Comparison of ENCODE assay signal across 2 cellular contexts in genomic region chr6:38984723-38985122, GRCh38.
TF ChIP-seq lines count a peak whose summit lies in the region.

No MANE protein-coding gene starts in this region.

TF ChIP-seq in GM23338, 12 proteins besides CTCF, POLR2A, EP300 and RAD21 (continued from another document):
- TF ChIP-seq, protein P1, sequence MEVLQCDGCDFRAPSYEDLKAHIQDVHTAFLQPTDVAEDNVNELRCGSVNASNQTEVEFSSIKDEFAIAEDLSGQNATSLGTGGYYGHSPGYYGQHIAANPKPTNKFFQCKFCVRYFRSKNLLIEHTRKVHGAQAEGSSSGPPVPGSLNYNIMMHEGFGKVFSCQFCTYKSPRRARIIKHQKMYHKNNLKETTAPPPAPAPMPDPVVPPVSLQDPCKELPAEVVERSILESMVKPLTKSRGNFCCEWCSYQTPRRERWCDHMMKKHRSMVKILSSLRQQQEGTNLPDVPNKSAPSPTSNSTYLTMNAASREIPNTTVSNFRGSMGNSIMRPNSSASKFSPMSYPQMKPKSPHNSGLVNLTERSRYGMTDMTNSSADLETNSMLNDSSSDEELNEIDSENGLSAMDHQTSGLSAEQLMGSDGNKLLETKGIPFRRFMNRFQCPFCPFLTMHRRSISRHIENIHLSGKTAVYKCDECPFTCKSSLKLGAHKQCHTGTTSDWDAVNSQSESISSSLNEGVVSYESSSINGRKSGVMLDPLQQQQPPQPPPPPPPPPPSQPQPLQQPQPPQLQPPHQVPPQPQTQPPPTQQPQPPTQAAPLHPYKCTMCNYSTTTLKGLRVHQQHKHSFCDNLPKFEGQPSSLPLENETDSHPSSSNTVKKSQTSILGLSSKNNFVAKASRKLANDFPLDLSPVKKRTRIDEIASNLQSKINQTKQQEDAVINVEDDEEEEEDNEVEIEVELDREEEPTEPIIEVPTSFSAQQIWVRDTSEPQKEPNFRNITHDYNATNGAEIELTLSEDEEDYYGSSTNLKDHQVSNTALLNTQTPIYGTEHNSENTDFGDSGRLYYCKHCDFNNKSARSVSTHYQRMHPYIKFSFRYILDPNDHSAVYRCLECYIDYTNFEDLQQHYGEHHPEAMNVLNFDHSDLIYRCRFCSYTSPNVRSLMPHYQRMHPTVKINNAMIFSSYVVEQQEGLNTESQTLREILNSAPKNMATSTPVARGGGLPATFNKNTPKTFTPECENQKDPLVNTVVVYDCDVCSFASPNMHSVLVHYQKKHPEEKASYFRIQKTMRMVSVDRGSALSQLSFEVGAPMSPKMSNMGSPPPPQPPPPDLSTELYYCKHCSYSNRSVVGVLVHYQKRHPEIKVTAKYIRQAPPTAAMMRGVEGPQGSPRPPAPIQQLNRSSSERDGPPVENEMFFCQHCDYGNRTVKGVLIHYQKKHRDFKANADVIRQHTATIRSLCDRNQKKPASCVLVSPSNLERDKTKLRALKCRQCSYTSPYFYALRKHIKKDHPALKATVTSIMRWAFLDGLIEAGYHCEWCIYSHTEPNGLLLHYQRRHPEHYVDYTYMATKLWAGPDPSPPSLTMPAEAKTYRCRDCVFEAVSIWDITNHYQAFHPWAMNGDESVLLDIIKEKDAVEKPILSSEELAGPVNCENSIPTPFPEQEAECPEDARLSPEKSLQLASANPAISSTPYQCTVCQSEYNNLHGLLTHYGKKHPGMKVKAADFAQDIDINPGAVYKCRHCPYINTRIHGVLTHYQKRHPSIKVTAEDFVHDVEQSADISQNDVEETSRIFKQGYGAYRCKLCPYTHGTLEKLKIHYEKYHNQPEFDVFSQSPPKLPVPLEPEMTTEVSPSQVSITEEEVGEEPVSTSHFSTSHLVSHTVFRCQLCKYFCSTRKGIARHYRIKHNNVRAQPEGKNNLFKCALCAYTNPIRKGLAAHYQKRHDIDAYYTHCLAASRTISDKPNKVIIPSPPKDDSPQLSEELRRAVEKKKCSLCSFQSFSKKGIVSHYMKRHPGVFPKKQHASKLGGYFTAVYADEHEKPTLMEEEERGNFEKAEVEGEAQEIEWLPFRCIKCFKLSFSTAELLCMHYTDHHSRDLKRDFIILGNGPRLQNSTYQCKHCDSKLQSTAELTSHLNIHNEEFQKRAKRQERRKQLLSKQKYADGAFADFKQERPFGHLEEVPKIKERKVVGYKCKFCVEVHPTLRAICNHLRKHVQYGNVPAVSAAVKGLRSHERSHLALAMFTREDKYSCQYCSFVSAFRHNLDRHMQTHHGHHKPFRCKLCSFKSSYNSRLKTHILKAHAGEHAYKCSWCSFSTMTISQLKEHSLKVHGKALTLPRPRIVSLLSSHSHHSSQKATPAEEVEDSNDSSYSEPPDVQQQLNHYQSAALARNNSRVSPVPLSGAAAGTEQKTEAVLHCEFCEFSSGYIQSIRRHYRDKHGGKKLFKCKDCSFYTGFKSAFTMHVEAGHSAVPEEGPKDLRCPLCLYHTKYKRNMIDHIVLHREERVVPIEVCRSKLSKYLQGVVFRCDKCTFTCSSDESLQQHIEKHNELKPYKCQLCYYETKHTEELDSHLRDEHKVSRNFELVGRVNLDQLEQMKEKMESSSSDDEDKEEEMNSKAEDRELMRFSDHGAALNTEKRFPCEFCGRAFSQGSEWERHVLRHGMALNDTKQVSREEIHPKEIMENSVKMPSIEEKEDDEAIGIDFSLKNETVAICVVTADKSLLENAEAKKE (CRISPR knock-in tag; IDR thresholded peaks at IDR 0.05): no peak
- TF ChIP-seq REST (IDR thresholded peaks at IDR 0.05; ENCODE audit: unreplicated experiment) (no peak), ETS1 (IDR thresholded peaks at IDR 0.05) (no peak), ZNF331 (CRISPR knock-in tag; IDR thresholded peaks at IDR 0.05; ENCODE audit: low read depth) (no peak), POLR2AphosphoS5 (IDR thresholded peaks at IDR 0.05; ENCODE audit: low read depth) (no peak), NANOG (IDR thresholded peaks at IDR 0.05; ENCODE audit: borderline replicate concordance) (no peak), ZNF114 (CRISPR knock-in tag; IDR thresholded peaks at IDR 0.05) (no peak), EZH2phosphoT487 (IDR thresholded peaks at IDR 0.05; ENCODE audit: unreplicated experiment) (no peak), EZH2 (IDR thresholded peaks at IDR 0.05; ENCODE audit: low read depth, unreplicated experiment) (no peak), JUNB (IDR thresholded peaks at IDR 0.05; ENCODE audit: unreplicated experiment) (no peak), STAT1 (IDR thresholded peaks at IDR 0.05; ENCODE audit: unreplicated experiment) (no peak)

TF ChIP-seq in WTC11, 78 proteins besides CTCF, POLR2A, EP300 and RAD21 (continued from another document):
- TF ChIP-seq ZNF281 (CRISPR knock-in tag; IDR thresholded peaks at IDR 0.05): no peak
- no peak for TF ChIP-seq KAT7 (CRISPR knock-in tag; IDR thresholded peaks at IDR 0.05; ENCODE audit: borderline replicate concordance)
- no peak for TF ChIP-seq OVOL2 (CRISPR knock-in tag; IDR thresholded peaks at IDR 0.05; ENCODE audit: borderline replicate concordance)
- no peak for TF ChIP-seq GRHL2 (CRISPR knock-in tag; IDR thresholded peaks at IDR 0.05; ENCODE audit: insufficient replicate concordance, severe bottlenecking)
- TF ChIP-seq HMGA2 (CRISPR knock-in tag; IDR thresholded peaks at IDR 0.05): no peak
- TF ChIP-seq ZNF396 (CRISPR knock-in tag; IDR thresholded peaks at IDR 0.05; ENCODE audit: borderline replicate concordance): no peak
- TF ChIP-seq FOXJ3 (CRISPR knock-in tag; IDR thresholded peaks at IDR 0.05; ENCODE audit: borderline replicate concordance): no peak
- TF ChIP-seq RORB (CRISPR knock-in tag; IDR thresholded peaks at IDR 0.05): no peak
- no peak for TF ChIP-seq GTF2I (CRISPR knock-in tag; conservative IDR thresholded peaks at IDR 0.05)
- TF ChIP-seq, protein P2, sequence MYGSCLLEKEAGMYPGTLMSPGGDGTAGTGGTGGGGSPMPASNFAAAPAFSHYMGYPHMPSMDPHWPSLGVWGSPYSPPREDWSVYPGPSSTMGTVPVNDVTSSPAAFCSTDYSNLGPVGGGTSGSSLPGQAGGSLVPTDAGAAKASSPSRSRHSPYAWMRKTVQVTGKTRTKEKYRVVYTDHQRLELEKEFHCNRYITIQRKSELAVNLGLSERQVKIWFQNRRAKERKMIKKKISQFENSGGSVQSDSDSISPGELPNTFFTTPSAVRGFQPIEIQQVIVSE (CRISPR knock-in tag; IDR thresholded peaks at IDR 0.05; ENCODE audit: borderline replicate concordance): no peak
